In genomic region chr7:80526472-80526871, GRCh38 we compare ENCODE assay signal across 31 cellular contexts. TPM values are rescaled to one million over a fixed set of nuclear protein-coding genes. Genes with fewer than 3 reads are reported as not detected.
"Had no signal": no experiment of that assay in that cellular context is flagged by ENCODE, and none has a peak within 500 bp of the region (broad histone marks: within the 10 kb centered on the region; RNA-seq: fewer than 3 reads in every experiment).

No MANE protein-coding gene starts in this region.

- FAIRE-seq: bronchial epithelial cell, TTC549 had no signal

- DNase-seq: activated B cell treated with CpG ODN at 0.5 μM for 24 hours; activated CD4-positive, alpha-beta memory T cell treated with anti-CD3 and anti-CD28 coated beads for 36 hours; activated CD4-positive, alpha-beta T cell treated with anti-CD3 and anti-CD28 coated beads for 4 hours; activated CD4-positive, alpha-beta T cell treated with anti-CD3 and anti-CD28 coated beads, Interleukin-2, amount 10 ng/mL, durations not matched to agents 24 days and 14 days; activated CD4-positive, alpha-beta T cell treated with anti-CD3 and anti-CD28 coated beads, Interleukin-2, amount 50 U/mL, for 1 hour; activated CD4-positive, alpha-beta T cell treated with anti-CD3 and anti-CD28 coated beads, Interleukin-2, amount 50 U/mL, for 4 hours; activated CD4-positive, CD25-positive, alpha-beta regulatory T cell treated with anti-CD3 and anti-CD28 coated beads, Interleukin-2, amount 50 U/mL, for 72 hours; activated CD8-positive, alpha-beta memory T cell treated with anti-CD3 and anti-CD28 coated beads, Interleukin-2, amount 10 ng/mL, durations not matched to agents 7 days and 5 days; activated CD8-positive, alpha-beta memory T cell treated with anti-CD3 and anti-CD28 coated beads, Interleukin-2, amount 50 U/mL, for 48 hours; activated CD8-positive, alpha-beta T cell treated with anti-CD3 and anti-CD28 coated beads for 36 hours; activated effector memory CD4-positive, alpha-beta T cell treated with Interleukin-2 at 50 U/mL for 16 hours; activated gamma-delta T cell; activated naive CD4-positive, alpha-beta T cell treated with anti-CD3 and anti-CD28 coated beads, Interleukin-2, amount 10 ng/mL, durations not matched to agents 7 days and 5 days; activated naive CD4-positive, alpha-beta T cell treated with Interleukin-2 at 50 U/mL for 16 hours; activated naive CD8-positive, alpha-beta T cell treated with anti-CD3 and anti-CD28 coated beads, Interleukin-2, amount 10 ng/mL, durations not matched to agents 7 days and 5 days; activated naive CD8-positive, alpha-beta T cell treated with anti-CD3 and anti-CD28 coated beads, Interleukin-2, amount 50 U/mL, for 24 hours; activated T-cell treated with anti-CD3 and anti-CD28 coated beads, Interleukin-2, amount 50 U/mL, for 24 hours; activated T-cell treated with anti-CD3 and anti-CD28 coated beads, Interleukin-2, amount 50 U/mL, for 48 hours; amygdala; anterior cingulate cortex; caudate nucleus; SW 1271; T-helper 1 cell; T-helper 2 cell; T-helper 9 cell had no signal

- H3K27me3 ChIP-seq: ascending aorta, cardiac muscle cell had no signal

- H3K4me1 ChIP-seq: ascending aorta had no signal

- H3K9me3 ChIP-seq: ascending aorta had no signal

- H3K27ac ChIP-seq: ascending aorta, cardiac muscle cell, VCaP had no signal

- H3K4me3 ChIP-seq: ascending aorta, cardiac muscle cell had no signal

- ATAC-seq: activated CD8-positive, alpha-beta memory T cell treated with anti-CD3 and anti-CD28 coated beads, Interleukin-2, amount 10 ng/mL, durations not matched to agents 7 days and 5 days; activated CD8-positive, alpha-beta T cell treated with anti-CD3 and anti-CD28 coated beads for 36 hours; activated naive CD8-positive, alpha-beta T cell treated with anti-CD3 and anti-CD28 coated beads, Interleukin-2, amount 50 U/mL, for 24 hours had no signal

- H3K36me3 ChIP-seq: ascending aorta, cardiac muscle cell had no signal

RNA-seq across cellular contexts. Expression of gene GNAT3, which starts 14.6 kb away (rescaled TPM):
- total RNA-seq: activated B cell treated with CpG ODN at 0.5 μM for 24 hours; activated CD4-positive, alpha-beta memory T cell treated with anti-CD3 and anti-CD28 coated beads for 36 hours; activated CD4-positive, alpha-beta T cell treated with anti-CD3 and anti-CD28 coated beads, Interleukin-2, amount 10 ng/mL, durations not matched to agents 24 days and 14 days; activated CD8-positive, alpha-beta memory T cell treated with anti-CD3 and anti-CD28 coated beads, Interleukin-2, amount 10 ng/mL, durations not matched to agents 7 days and 5 days; activated CD8-positive, alpha-beta T cell treated with anti-CD3 and anti-CD28 coated beads for 36 hours; activated naive CD8-positive, alpha-beta T cell treated with anti-CD3 and anti-CD28 coated beads, Interleukin-2, amount 10 ng/mL, durations not matched to agents 7 days and 5 days; activated T-helper 2 cell treated with anti-CD3 and anti-CD28 coated beads, Interferon-gamma antibody, Interleukin-2, Interleukin-4, amounts not matched to agents 10 μg/mL and 5 μg/mL and 100 μg/mL, durations not matched to agents 14 hours and 24 hours and 36 hours; ascending aorta; bronchial epithelial cell; cardiac muscle cell had no signal
- polyA plus RNA-seq: cardiac muscle cell had no signal
